In the genomic region with DNA sequence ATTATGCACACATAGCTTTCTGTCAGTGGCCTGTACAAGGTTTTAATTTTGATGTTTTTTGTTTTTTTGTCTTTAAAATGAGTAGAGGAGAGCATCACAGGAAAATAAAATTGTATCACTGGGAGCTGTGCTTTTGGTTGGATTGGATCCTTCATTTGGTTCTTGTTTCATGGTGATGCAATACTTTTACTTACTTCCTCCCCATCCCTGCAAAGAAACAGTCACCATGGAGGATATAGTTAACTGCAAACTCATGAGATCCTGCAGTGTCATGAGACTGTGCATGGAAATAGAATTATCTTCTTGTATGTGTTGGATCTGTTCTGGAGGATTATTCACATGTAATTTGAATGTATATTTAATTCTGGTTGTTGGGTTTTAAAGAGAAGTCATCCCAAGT, we compare ENCODE assay signal across 17 cellular contexts.
DNase-seq lines count a peak whose midpoint lies in the region; ATAC-seq lines count a peak whose summit lies in the region.
"Had no signal": no experiment of that assay in that cellular context is flagged by ENCODE, and none has a peak within 500 bp of the region (broad histone marks: within the 10 kb centered on the region; RNA-seq: fewer than 3 reads in every experiment).

No MANE protein-coding gene starts in this region.

- peak overlapping the region; percentile 5 to 63 (median 46); a peak in 16 of 22 replicates for H3K27ac ChIP-seq in BLaER1 treated with 17β-estradiol and CSF1 and Interleukin-3, amounts not matched to agents 10 nM and 100 nM
- H3K27ac ChIP-seq in GM23248 (no peak overlapping the region), Karpas-422 (ENCODE audit: low read length) (no peak overlapping the region)
- H3K27ac ChIP-seq: tibial artery had no signal

- in situ Hi-C loops in GM23248 (cut with MboI): no loop called here

- H3K9me2 ChIP-seq in GM23248 (ENCODE audit: insufficient read depth): no peaks in the 10 kb centered on the region
- H3K9me2 ChIP-seq in Karpas-422 (replicated peaks; ENCODE audit: insufficient read depth, low read length): no peaks in the 10 kb centered on the region

- H3K36me3 ChIP-seq in BLaER1 treated with 17β-estradiol and CSF1 and Interleukin-3, amounts not matched to agents 10 nM and 100 nM: peaks cover 0 to 13% (median 0%) of the 10 kb centered on the region in 11 experiments; a peak in 4 of 22 replicates
- H3K36me3 ChIP-seq in GM23248 (ENCODE audit: low read depth): no peaks in the 10 kb centered on the region
- no peaks in the 10 kb centered on the region for H3K36me3 ChIP-seq in Karpas-422 (ENCODE audit: insufficient read depth, low read length)
- H3K36me3 ChIP-seq: heart left ventricle, tibial artery had no signal

- H2AFZ ChIP-seq in GM23248: no peak overlapping the region
- H2AFZ ChIP-seq in Karpas-422 (ENCODE audit: low read length): no peak overlapping the region

- 0 out of 2 replicates have a peak, but pooled peaks cover 9% of the 10 kb centered on the region for H3F3A ChIP-seq in GM23248 (ENCODE audit: insufficient read depth)

- peak overlapping the region; percentile 52 to 90 (median 78) for H3K4me2 ChIP-seq in BLaER1 treated with 17β-estradiol and CSF1 and Interleukin-3, amounts not matched to agents 10 nM and 100 nM
- H3K4me2 ChIP-seq in GM23248 (ENCODE audit: unreplicated experiment) (no peak overlapping the region), Karpas-422 (ENCODE audit: low read depth, low read length, poor library complexity, severe bottlenecking) (no peak overlapping the region)

- H3K27me3 ChIP-seq in BLaER1 treated with 17β-estradiol and CSF1 and Interleukin-3, amounts not matched to agents 10 nM and 100 nM: no peaks in the 10 kb centered on the region
- H3K27me3 ChIP-seq in GM23248 (replicated peaks; ENCODE audit: insufficient read depth): no peaks in the 10 kb centered on the region
- no peaks in the 10 kb centered on the region for H3K27me3 ChIP-seq in Karpas-422 (ENCODE audit: low read length)
- H3K27me3 ChIP-seq: heart left ventricle, tibial artery had no signal

- DNase-seq in GM23248: peak; percentile 29
- peak; percentile 89 for DNase-seq in SIG-M5 treated with dmso at 0.1 percent for 504 hours (lab: John Stamatoyannopoulos, UW; ENCODE audit: unreplicated experiment)
- peak; percentile 37 for DNase-seq in globus pallidus (ENCODE audit: low spot score)
- no peak for DNase-seq in Karpas-422
- DNase-seq in epidermal melanocyte (ENCODE audit: insufficient read length, low spot score): no peak
- DNase-seq in kidney glomerular epithelial cell (lab: John Stamatoyannopoulos, UW): no peak
- DNase-seq: activated B cell treated with CpG ODN at 0.5 μM for 24 hours; activated naive CD4-positive, alpha-beta T cell treated with anti-CD3 and anti-CD28 coated beads, Interleukin-2, amount 10 ng/mL, durations not matched to agents 7 days and 5 days; DMS 273 treated with DMSO at 0.1 percent for 48 hours; heart left ventricle; mammary epithelial cell; naive thymus-derived CD8-positive, alpha-beta T cell; NCI-H146; NCI-H226; tibial artery had no signal

- H4K20me1 ChIP-seq in BLaER1 treated with 17β-estradiol and CSF1 and Interleukin-3, amounts not matched to agents 10 nM and 100 nM: peaks cover 45 to 98% (median 84%) of the 10 kb centered on the region in 11 experiments; a peak in 21 of 22 replicates
- H4K20me1 ChIP-seq in GM23248 (ENCODE audit: insufficient read depth): 0 out of 2 replicates have a peak, but pooled peaks cover 3% of the 10 kb centered on the region
- H4K20me1 ChIP-seq in Karpas-422 (ENCODE audit: insufficient read depth, low read depth, low read length): peaks cover 73% of the 10 kb centered on the region

- peak overlapping the region in 1 of 10 experiments; percentile 33; a peak in 1 of 20 replicates for H3K4me3 ChIP-seq in BLaER1 treated with 17β-estradiol and CSF1 and Interleukin-3, amounts not matched to agents 10 nM and 100 nM
- H3K4me3 ChIP-seq in GM23248 (no peak overlapping the region), Karpas-422 (ENCODE audit: low read length) (no peak overlapping the region)
- H3K4me3 ChIP-seq: heart left ventricle, tibial artery had no signal

- no peak overlapping the region for H3K9ac ChIP-seq in BLaER1 treated with 17β-estradiol and CSF1 and Interleukin-3, amounts not matched to agents 10 nM and 100 nM
- no peak overlapping the region for H3K9ac ChIP-seq in GM23248
- no peak overlapping the region for H3K9ac ChIP-seq in Karpas-422 (ENCODE audit: low read length)

- H3K4me1 ChIP-seq in BLaER1 treated with 17β-estradiol and CSF1 and Interleukin-3, amounts not matched to agents 10 nM and 100 nM: peaks cover 86 to 100% (median 99%) of the 10 kb centered on the region in 10 experiments
- H3K4me1 ChIP-seq in GM23248 (ENCODE audit: insufficient read depth) (peaks cover 18% of the 10 kb centered on the region), Karpas-422 (ENCODE audit: low read length) (no peaks in the 10 kb centered on the region)

- no peak for ATAC-seq in HG03571 (IDR thresholded peaks at IDR 0.05; ENCODE audit: unreplicated experiment)
- ATAC-seq: naive thymus-derived CD8-positive, alpha-beta T cell had no signal

- H3K79me2 ChIP-seq in GM23248 (ENCODE audit: insufficient read depth): peaks cover 98% of the 10 kb centered on the region
- H3K79me2 ChIP-seq in Karpas-422 (ENCODE audit: low read length): no peaks in the 10 kb centered on the region

- no peaks in the 10 kb centered on the region for H3K9me3 ChIP-seq in BLaER1 treated with 17β-estradiol and CSF1 and Interleukin-3, amounts not matched to agents 10 nM and 100 nM (replicated peaks in 1 of 11)
- no peaks in the 10 kb centered on the region for H3K9me3 ChIP-seq in GM23248 (ENCODE audit: low read depth)
- H3K9me3 ChIP-seq in Karpas-422 (ENCODE audit: low read length): no peaks in the 10 kb centered on the region
- H3K9me3 ChIP-seq: heart left ventricle, tibial artery had no signal

Comparison
In these comparisons a context has a peak if more than half of its experiments do, and no peak if none do; other contexts are left out.
1. H3K27ac ChIP-seq: peak in BLaER1 treated with 17β-estradiol and CSF1 and Interleukin-3, amounts not matched to agents 10 nM and 100 nM (11 of 11); none in GM23248 (single experiment) and Karpas-422 (single experiment).
2. H3K4me2 ChIP-seq: peak in BLaER1 treated with 17β-estradiol and CSF1 and Interleukin-3, amounts not matched to agents 10 nM and 100 nM (11 of 11); none in GM23248 (single experiment) and Karpas-422 (single experiment).
3. DNase-seq: peak in GM23248 (single experiment), SIG-M5 treated with dmso at 0.1 percent for 504 hours (single experiment) and globus pallidus (single experiment); none in Karpas-422 (single experiment), epidermal melanocyte (single experiment) and kidney glomerular epithelial cell (single experiment).